ENCODE assay signal across 18 cellular contexts in the genomic region with DNA sequence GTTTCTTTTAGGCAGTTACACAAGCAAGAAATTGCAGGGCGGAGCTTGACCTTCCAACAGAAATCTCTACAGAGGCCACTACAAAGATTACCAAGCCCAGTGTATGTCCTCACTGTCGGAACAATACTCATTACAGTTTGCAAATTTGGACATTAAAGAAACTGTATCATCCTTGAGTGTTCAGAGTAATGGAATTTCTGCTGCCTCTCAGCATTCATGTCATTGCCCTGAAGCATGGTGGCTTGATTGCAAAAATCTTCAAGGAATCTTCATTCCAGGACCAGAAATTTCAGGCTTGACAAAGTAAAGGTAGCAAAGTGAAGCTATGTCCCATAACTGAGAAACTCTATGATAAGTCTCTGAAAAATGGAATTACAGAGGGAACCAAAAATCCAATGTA.
DNase-seq lines count a peak whose midpoint lies in the region; ATAC-seq and TF ChIP-seq lines count a peak whose summit lies in the region.
"Had no signal": no experiment of that assay in that cellular context is flagged by ENCODE, and none has a peak within 500 bp of the region (broad histone marks: within the 10 kb centered on the region; RNA-seq: fewer than 3 reads in every experiment).

No MANE protein-coding gene starts in this region.

- CTCF ChIA-PET in CD8-positive, alpha-beta T cell (lab: Charles Lee), result no interaction called here
- CTCF ChIA-PET in T-cell (lab: Charles Lee) (no interaction called here), PC-9 (lab: Charles Lee) (no interaction called here)

- no peaks in the 10 kb centered on the region for H3F3A ChIP-seq in PC-9 (ENCODE audit: insufficient read depth, low read depth)

- no peaks in the 10 kb centered on the region for H3K9me3 Mint-ChIP-seq in CD8-positive, alpha-beta T cell
- H3K9me3 Mint-ChIP-seq in T-cell, result peaks cover 0 to 3% (median 0%) of the 10 kb centered on the region in 3 donors
- H3K9me3 Mint-ChIP-seq in stimulated activated memory B cell treated with anti-CD40 and anti-IgM and Interleukin-4, amounts not matched to agents 10 μg/mL and 1 μg/mL and 100 μg/mL, for 72 hours, result peaks cover 6% of the 10 kb centered on the region

- H3K27ac ChIP-seq in CD8-positive, alpha-beta T cell (ENCODE audit: low read depth, low read length), result no peak overlapping the region
- no peak overlapping the region for H3K27ac ChIP-seq in PC-9
- H3K27ac ChIP-seq: A549, SJSA1 had no signal

- TF ChIP-seq CTCF in CD8-positive, alpha-beta T cell (IDR thresholded peaks at IDR 0.05), result no peak
- TF ChIP-seq CTCF in fibroblast of villous mesenchyme (IDR thresholded peaks at IDR 0.05; ENCODE audit: insufficient read depth, low read depth, low read length), result no peak
- TF ChIP-seq CTCF in PC-9 (conservative IDR thresholded peaks at IDR 0.05), result no peak

- no peaks in the 10 kb centered on the region for H4K20me1 ChIP-seq in PC-9 (ENCODE audit: insufficient read depth)

- H3K36me3 ChIP-seq in CD8-positive, alpha-beta T cell (ENCODE audit: insufficient read depth, low read length), result no peaks in the 10 kb centered on the region
- H3K36me3 ChIP-seq in PC-9 (ENCODE audit: low read depth), result no peaks in the 10 kb centered on the region
- H3K36me3 ChIP-seq: MG63, SJSA1 had no signal

- no peak overlapping the region for H3K4me3 Mint-ChIP-seq in CD8-positive, alpha-beta T cell
- H3K4me3 Mint-ChIP-seq in T-cell, result no peak overlapping the region
- no peak overlapping the region for H3K4me3 Mint-ChIP-seq in stimulated activated memory B cell treated with anti-CD40 and anti-IgM and Interleukin-4, amounts not matched to agents 10 μg/mL and 1 μg/mL and 100 μg/mL, for 72 hours

- H3K36me3 Mint-ChIP-seq in CD8-positive, alpha-beta T cell, result no peaks in the 10 kb centered on the region
- no peaks in the 10 kb centered on the region for H3K36me3 Mint-ChIP-seq in T-cell
- peaks cover 5% of the 10 kb centered on the region for H3K36me3 Mint-ChIP-seq in stimulated activated memory B cell treated with anti-CD40 and anti-IgM and Interleukin-4, amounts not matched to agents 10 μg/mL and 1 μg/mL and 100 μg/mL, for 72 hours

- DNase-seq in CD8-positive, alpha-beta T cell, result no peak
- DNase-seq in T-cell (no peak), fibroblast of villous mesenchyme (ENCODE audit: low read depth) (peak; percentile 17), NAMALWA (ENCODE audit: low spot score) (no peak), PC-9 (no peak)
- no peak for DNase-seq in stimulated activated naive CD4-positive, alpha-beta T cell treated with Interleukin-2 at 50 U/mL for 16 hours (lab: John Stamatoyannopoulos, UW)
- DNase-seq: AML-193, C1 segment of cervical spinal cord, H7, KG1, MG63, NCI-H2029 treated with DMSO at 0.1 percent for 48 hours, NCI-H446 treated with DMSO at 0.1 percent for 48 hours, NCI-H526 had no signal

- H3K9me2 ChIP-seq in PC-9 (ENCODE audit: insufficient read depth), result no peaks in the 10 kb centered on the region

- intact Hi-C loops in CD8-positive, alpha-beta T cell (cut with DNase I, micrococcal nuclease), result no loop called here
- intact Hi-C loops in PC-9 (cut with micrococcal nuclease; ENCODE audit: unreplicated experiment), result no loop called here

- H3K4me1 ChIP-seq in CD8-positive, alpha-beta T cell (ENCODE audit: insufficient read depth, low read length), result peaks cover under 1% of the 10 kb centered on the region
- peaks cover 7% of the 10 kb centered on the region for H3K4me1 ChIP-seq in PC-9 (replicated peaks; ENCODE audit: insufficient read depth)
- H3K4me1 ChIP-seq: SJSA1 had no signal

- no peaks in the 10 kb centered on the region for H3K9me3 ChIP-seq in CD8-positive, alpha-beta T cell (ENCODE audit: low read length)
- H3K9me3 ChIP-seq in PC-9 (ENCODE audit: insufficient read depth, low read depth), result peaks cover 6% of the 10 kb centered on the region; the same call in 1 of the 2 replicates
- H3K9me3 ChIP-seq: A549, MG63, SJSA1 had no signal

- no TSS peak for BruUV-seq in PC-9 (replicated peaks; lab: Mats Ljungman, UMichigan)

- H3K4me2 ChIP-seq in PC-9, result no peak overlapping the region
- H3K4me2 ChIP-seq: A549 had no signal

- POLR2A ChIA-PET in CD8-positive, alpha-beta T cell (lab: Charles Lee), result no interaction called here
- POLR2A ChIA-PET in T-cell (lab: Charles Lee) (no interaction called here), PC-9 (lab: Charles Lee; ENCODE audit: unreplicated experiment) (no interaction called here)

- no peaks in the 10 kb centered on the region for H3K27me3 ChIP-seq in CD8-positive, alpha-beta T cell (ENCODE audit: insufficient read depth, low read length)
- no peaks in the 10 kb centered on the region for H3K27me3 ChIP-seq in PC-9 (ENCODE audit: insufficient read depth, low read depth)
- H3K27me3 ChIP-seq: MG63, SJSA1 had no signal

- H3K27me3 Mint-ChIP-seq in CD8-positive, alpha-beta T cell (ENCODE audit: low read depth), result no peaks in the 10 kb centered on the region
- no peaks in the 10 kb centered on the region for H3K27me3 Mint-ChIP-seq in T-cell
- no peaks in the 10 kb centered on the region for H3K27me3 Mint-ChIP-seq in stimulated activated memory B cell treated with anti-CD40 and anti-IgM and Interleukin-4, amounts not matched to agents 10 μg/mL and 1 μg/mL and 100 μg/mL, for 72 hours

- no peak overlapping the region for H3K4me3 ChIP-seq in CD8-positive, alpha-beta T cell (ENCODE audit: low read depth, low read length)
- H3K4me3 ChIP-seq in fibroblast of villous mesenchyme (ENCODE audit: low read depth, low read length) (no peak overlapping the region), PC-9 (no peak overlapping the region)
- H3K4me3 ChIP-seq: A549, MG63, SJSA1 had no signal

- peaks cover 28% of the 10 kb centered on the region for H3K4me1 Mint-ChIP-seq in CD8-positive, alpha-beta T cell (ENCODE audit: low read depth)
- peaks cover 50 to 79% (median 64%) of the 10 kb centered on the region in 3 donors for H3K4me1 Mint-ChIP-seq in T-cell
- peaks cover 44% of the 10 kb centered on the region for H3K4me1 Mint-ChIP-seq in stimulated activated memory B cell treated with anti-CD40 and anti-IgM and Interleukin-4, amounts not matched to agents 10 μg/mL and 1 μg/mL and 100 μg/mL, for 72 hours

- no peak overlapping the region for H2AFZ ChIP-seq in PC-9

- peak overlapping the region; percentile 10 for H3K27ac Mint-ChIP-seq in CD8-positive, alpha-beta T cell
- peak overlapping the region; percentile 91 to 93 for H3K27ac Mint-ChIP-seq in T-cell
- peak overlapping the region; percentile 58 for H3K27ac Mint-ChIP-seq in stimulated activated memory B cell treated with anti-CD40 and anti-IgM and Interleukin-4, amounts not matched to agents 10 μg/mL and 1 μg/mL and 100 μg/mL, for 72 hours

- ATAC-seq in CD8-positive, alpha-beta T cell, result no peak
- no peak for ATAC-seq in T-cell (replicated peaks in 1 of 4)
- no peak for ATAC-seq in stimulated activated memory B cell treated with anti-CD40 and anti-IgM and Interleukin-4, amounts not matched to agents 10 μg/mL and 1 μg/mL and 100 μg/mL, for 72 hours
- ATAC-seq: A549, Right ventricle myocardium inferior had no signal

- H3K79me2 ChIP-seq in PC-9 (ENCODE audit: low read depth), result no peaks in the 10 kb centered on the region

Comparison
In these comparisons a context has a peak if more than half of its experiments do, and no peak if none do; other contexts are left out.
1. H3K27ac Mint-ChIP-seq: peak in every context shown above with its lines; median percentile 92 in T-cell; 58 in stimulated activated memory B cell treated with anti-CD40 and anti-IgM and Interleukin-4, amounts not matched to agents 10 μg/mL and 1 μg/mL and 100 μg/mL, for 72 hours; 10 in CD8-positive, alpha-beta T cell.